In the genomic region with DNA sequence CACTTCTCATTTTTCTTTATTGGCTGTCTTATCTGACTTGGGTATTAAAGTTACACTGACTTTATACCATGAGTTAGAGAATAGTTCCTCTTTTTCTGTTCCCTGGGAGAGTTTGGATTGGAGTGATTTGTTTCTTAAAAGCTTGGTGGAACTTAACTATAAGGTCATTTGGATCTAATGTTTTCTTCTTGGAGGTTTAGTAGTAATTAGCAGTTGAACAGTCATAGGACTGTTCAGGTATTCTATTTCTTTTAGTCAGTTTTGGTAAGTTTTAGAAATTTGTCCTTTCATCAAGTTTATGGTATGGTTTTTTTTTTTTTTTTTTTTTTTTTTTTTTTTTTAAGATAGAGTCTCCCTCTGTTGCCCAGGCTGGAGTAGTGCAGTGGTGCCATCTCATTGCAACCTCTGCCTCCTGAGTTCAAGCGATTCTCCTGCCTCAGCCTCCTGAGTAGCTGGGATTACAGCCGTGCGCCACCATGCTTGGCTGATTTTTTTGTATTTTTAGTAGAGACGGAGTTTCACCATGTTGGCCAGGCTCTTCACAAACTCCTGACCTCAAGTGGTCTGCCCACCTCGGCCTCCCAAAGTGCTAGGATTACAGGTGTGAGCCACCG, we compare ENCODE assay signal across 11 cellular contexts. TPM values are rescaled to one million over a fixed set of nuclear protein-coding genes. Genes with fewer than 3 reads are reported as not detected.
DNase-seq lines count a peak whose midpoint lies in the region; ATAC-seq, FAIRE-seq and TF ChIP-seq lines count a peak whose summit lies in the region.
"Had no signal": no experiment of that assay in that cellular context is flagged by ENCODE, and none has a peak within 500 bp of the region (broad histone marks: within the 10 kb centered on the region; RNA-seq: fewer than 3 reads in every experiment).

No MANE protein-coding gene starts in this region.

- intact Hi-C loops in activated CD4-positive, alpha-beta T cell treated with anti-CD3 and anti-CD28 coated beads, Interleukin-2, amount 10 ng/mL, durations not matched to agents 24 days and 14 days (cut with micrococcal nuclease) = loop anchor here (10.0 kb wide), 2 partner anchors 145 to 365 kb away; no protein-coding TSS in a partner anchor
- intact Hi-C loops in GM12878 (cut with micrococcal nuclease; ENCODE audit: unreplicated experiment) = loop anchor here (5.0 kb wide), 2 partner anchors 77 to 102 kb away; no protein-coding TSS in a partner anchor

- H3K9me3 ChIP-seq in Loucy (ENCODE audit: insufficient read depth, low read depth, low read length) (no peaks in the 10 kb centered on the region), GM12878 (replicated peaks; ENCODE audit: control insufficient read depth, insufficient read depth, low read length) (no peaks in the 10 kb centered on the region)

- H3K4me3 Mint-ChIP-seq in activated CD4-positive, alpha-beta T cell treated with anti-CD3 and anti-CD28 coated beads, Interleukin-2, amount 10 ng/mL, durations not matched to agents 24 days and 14 days = no peak overlapping the region
- H3K4me3 Mint-ChIP-seq in naive thymus-derived CD8-positive, alpha-beta T cell = peak overlapping the region in 2 of 10 donors; percentile 41 to 73
- H3K4me3 Mint-ChIP-seq: activated naive CD8-positive, alpha-beta T cell had no signal

- peaks cover 74% of the 10 kb centered on the region for H4K20me1 ChIP-seq in Loucy (ENCODE audit: insufficient read depth, low read length, poor library complexity, severe bottlenecking)
- H4K20me1 ChIP-seq in GM12878 (ENCODE audit: control insufficient read depth, insufficient read depth) = no peaks in the 10 kb centered on the region

- H3K79me2 ChIP-seq in Loucy (ENCODE audit: insufficient read depth, low read length) (peaks cover 99% of the 10 kb centered on the region), GM12878 (ENCODE audit: control insufficient read depth, insufficient read depth, low read length) (peaks cover 65% of the 10 kb centered on the region)

- TF ChIP-seq RAD21 in GM12878 (IDR thresholded peaks at IDR 0.05; ENCODE audit: insufficient read depth, low read depth, low read length) = no peak

- RAD21 ChIA-PET in GM12878 (lab: Charles Lee; ENCODE audit: unreplicated experiment) = interaction anchor here (0.7 kb wide), 1 partner anchor 72 kb away, joined by 3 read pairs; no protein-coding TSS in a partner anchor

- in situ Hi-C loops in GM12878 (cut with MboI) = no loop called here

- no peaks in the 10 kb centered on the region for H3K9me2 ChIP-seq in Loucy (replicated peaks; ENCODE audit: low read depth, low read length)

- POLR2A ChIA-PET in GM12878 (lab: Charles Lee) = interaction anchor here (0.6 kb wide), 1 partner anchor 1060 kb away, joined by 3 read pairs; no protein-coding TSS in a partner anchor
- POLR2A ChIA-PET in naive thymus-derived CD8-positive, alpha-beta T cell (lab: Charles Lee) = interaction anchor here (0.7 kb wide), 1 partner anchor 20 kb away, joined by 12 read pairs; no protein-coding TSS in a partner anchor

- SMC1A ChIA-PET in GM12878 (lab: Charles Lee; ENCODE audit: uncharacterized antibody, unreplicated experiment) = interaction anchor here (0.6 to 1.3 kb wide), 2 partner anchors 69 to 714 kb away, joined by 3 read pairs; no protein-coding TSS in a partner anchor

- FAIRE-seq in GM12878 (lab: Jason Lieb, UNC) = no peak
- FAIRE-seq: TTC549 had no signal

- no peak overlapping the region for H2AFZ ChIP-seq in Loucy (ENCODE audit: low read length)
- no peak overlapping the region for H2AFZ ChIP-seq in GM12878 (ENCODE audit: control insufficient read depth, low read depth, low read length)

- H3K27ac ChIP-seq in GM12878 (ENCODE audit: control insufficient read depth, insufficient read depth) = no peak overlapping the region

- H3K36me3 Mint-ChIP-seq in activated CD4-positive, alpha-beta T cell treated with anti-CD3 and anti-CD28 coated beads, Interleukin-2, amount 10 ng/mL, durations not matched to agents 24 days and 14 days (ENCODE audit: low read depth) = peaks cover 7% of the 10 kb centered on the region
- peaks cover 5 to 10% (median 5%) of the 10 kb centered on the region in 3 donors for H3K36me3 Mint-ChIP-seq in naive thymus-derived CD8-positive, alpha-beta T cell

- H3K27me3 ChIP-seq in Loucy (ENCODE audit: insufficient read depth, low read length, poor library complexity, severe bottlenecking) (no peaks in the 10 kb centered on the region), GM12878 (replicated peaks in 1 of 2; ENCODE audit: control insufficient read depth in 2 of 2, insufficient read depth in 2 of 2, low read length in 1 of 2) (no peaks in the 10 kb centered on the region)

- ATAC-seq in GM12878 (peak; percentile 68), HG03108 (IDR thresholded peaks at IDR 0.05; ENCODE audit: unreplicated experiment) (no peak), HG03432 (IDR thresholded peaks at IDR 0.05; ENCODE audit: unreplicated experiment) (no peak), HG03097 (IDR thresholded peaks at IDR 0.05; ENCODE audit: low FRiP score, unreplicated experiment) (no peak)
- peak; percentile 30 to 66 for ATAC-seq in naive thymus-derived CD8-positive, alpha-beta T cell

- TF ChIP-seq CTCF in Loucy (conservative IDR thresholded peaks at IDR 0.05; ENCODE audit: low read length) = peak; percentile 44
- peak; percentile 7 to 33 (median 26); a peak in 4 of 6 replicates for TF ChIP-seq CTCF in GM12878 (IDR thresholded peaks at IDR 0.05 in 2 of 3, conservative IDR thresholded peaks at IDR 0.05 in 1 of 3; ENCODE audit: control insufficient read depth in 2 of 3, extremely low read depth in 1 of 3, insufficient read depth in 1 of 3, low read depth in 3 of 3, low read length in 3 of 3)

- no peaks in the 10 kb centered on the region for H3K9me3 Mint-ChIP-seq in activated CD4-positive, alpha-beta T cell treated with anti-CD3 and anti-CD28 coated beads, Interleukin-2, amount 10 ng/mL, durations not matched to agents 24 days and 14 days
- H3K9me3 Mint-ChIP-seq in naive thymus-derived CD8-positive, alpha-beta T cell = peaks cover 0 to 14% (median 2%) of the 10 kb centered on the region in 9 donors

- TF ChIP-seq EP300 in GM12878 (IDR thresholded peaks at IDR 0.05; ENCODE audit: borderline replicate concordance in 1 of 2, control insufficient read depth in 1 of 2, low read depth in 2 of 2, low read length in 2 of 2) = no peak

- H3K27me3 Mint-ChIP-seq in activated CD4-positive, alpha-beta T cell treated with anti-CD3 and anti-CD28 coated beads, Interleukin-2, amount 10 ng/mL, durations not matched to agents 24 days and 14 days = peaks cover 3% of the 10 kb centered on the region
- H3K27me3 Mint-ChIP-seq in naive thymus-derived CD8-positive, alpha-beta T cell = no peaks in the 10 kb centered on the region
- H3K27me3 Mint-ChIP-seq: activated naive CD8-positive, alpha-beta T cell had no signal

- CTCF ChIA-PET in GM12878 (lab: Yijun Ruan, JAX) = interaction anchor here (0.8 to 2.5 kb wide), 3 partner anchors 8 to 292 kb away, joined by 3 to 10 read pairs (median 3); no protein-coding TSS in a partner anchor

- no TSS peak for BruUV-seq in GM12878 (replicated peaks; lab: Mats Ljungman, UMichigan)

- no peak overlapping the region for H3K9ac ChIP-seq in Loucy (ENCODE audit: low read depth, low read length, poor library complexity, severe bottlenecking)
- no peak overlapping the region for H3K9ac ChIP-seq in GM12878 (ENCODE audit: control insufficient read depth, insufficient read depth, low read length)

- H3K36me3 ChIP-seq in Loucy (ENCODE audit: insufficient read depth, low read length) (no peaks in the 10 kb centered on the region), GM12878 (ENCODE audit: control insufficient read depth in 2 of 2, insufficient read depth in 2 of 2, low read length in 1 of 2) (no peaks in the 10 kb centered on the region)

- H3K4me2 ChIP-seq in Loucy (ENCODE audit: low read depth, low read length, poor library complexity, severe bottlenecking) (peak overlapping the region; percentile 53), GM12878 (ENCODE audit: control insufficient read depth, insufficient read depth) (no peak overlapping the region)

- peak overlapping the region; percentile 30 for H3K4me3 ChIP-seq in Loucy (ENCODE audit: low read length, poor library complexity, severe bottlenecking)
- H3K4me3 ChIP-seq in GM12878 = no peak overlapping the region

- H3K4me1 Mint-ChIP-seq in activated CD4-positive, alpha-beta T cell treated with anti-CD3 and anti-CD28 coated beads, Interleukin-2, amount 10 ng/mL, durations not matched to agents 24 days and 14 days = peaks cover 24% of the 10 kb centered on the region
- H3K4me1 Mint-ChIP-seq in naive thymus-derived CD8-positive, alpha-beta T cell = peaks cover 25 to 82% (median 66%) of the 10 kb centered on the region in 4 donors

- peaks cover 11% of the 10 kb centered on the region; the same call in 1 of the 2 replicates for H3F3A ChIP-seq in Loucy (ENCODE audit: low read depth)

- DNase-seq in activated CD4-positive, alpha-beta T cell treated with anti-CD3 and anti-CD28 coated beads, Interleukin-2, amount 10 ng/mL, durations not matched to agents 24 days and 14 days = peak; percentile 68
- no peak for DNase-seq in activated CD4-positive, alpha-beta T cell treated with anti-CD3 and anti-CD28 coated beads, Interleukin-2, amount 50 U/mL, for 48 hours
- no peak for DNase-seq in GM12878 (ENCODE audit: low read depth, low spot score)
- no peak for DNase-seq in naive thymus-derived CD8-positive, alpha-beta T cell
- DNase-seq: NCI-H510A treated with DMSO at 0.1 percent for 48 hours had no signal

- no peak overlapping the region for H3K27ac Mint-ChIP-seq in activated CD4-positive, alpha-beta T cell treated with anti-CD3 and anti-CD28 coated beads, Interleukin-2, amount 10 ng/mL, durations not matched to agents 24 days and 14 days
- H3K27ac Mint-ChIP-seq in naive thymus-derived CD8-positive, alpha-beta T cell = peak overlapping the region in 3 of 10 donors; percentile 5 to 52 (median 5)
- H3K27ac Mint-ChIP-seq: activated naive CD8-positive, alpha-beta T cell had no signal

- no peak for TF ChIP-seq POLR2A in GM12878 (IDR thresholded peaks at IDR 0.05; ENCODE audit: low read depth, low read length)

- 62% methylated on average over 6 of the region's 6 CpGs for WGBS in GM12878 (ENCODE audit: insufficient coverage, insufficient replicate concordance, low lambda C conversion rate, missing lambda C conversion rate)

- H3K4me1 ChIP-seq in Loucy (ENCODE audit: insufficient read depth, low read length, poor library complexity, severe bottlenecking) (peaks cover 53% of the 10 kb centered on the region), GM12878 (ENCODE audit: control insufficient read depth, insufficient read depth, low read length) (no peaks in the 10 kb centered on the region)

RNA-seq across cellular contexts. Expression of a gene that starts 6.3 kb away (rescaled TPM):
- total RNA-seq in activated CD4-positive, alpha-beta T cell treated with anti-CD3 and anti-CD28 coated beads, Interleukin-2, amount 10 ng/mL, durations not matched to agents 24 days and 14 days = 62.4 and 63.0 TPM in 2 replicates
- total RNA-seq in GM12878 (2013; cell fraction: nucleolus; rRNA removed) = 308 and 319 TPM in 2 replicates
- total RNA-seq in GM12878 (2014; rRNA removed) (88.6 and 99.9 TPM in 2 replicates), GM12878 (2014; rRNA removed; fragmentation: Illumina TruSeq; extraction: Trizol) (93.2 and 94.9 TPM in 2 replicates), GM12878 (2021) (86.7 and 86.9 TPM in 2 replicates)
- polyA plus RNA-seq in GM12878 (2011; ENCODE audit: low read depth) = 44.1 TPM
- polyA plus RNA-seq in GM12878 (2011; rRNA removed) (57.7 and 66.1 TPM in 2 replicates), GM12878 (2014; fragmentation: Illumina TruSeq; extraction: Trizol) (73.8 and 90.9 TPM in 2 replicates), GM12878 (2014; fragmentation: Nextera tagmentation; extraction: Ambion mirVana) (10 to 100 TPM; 23.1 to 28.6 TPM), GM12878 (2014; rRNA removed) (43.9 and 53.4 TPM in 2 replicates), GM12878 (2016; fragmentation: Nextera tagmentation; extraction: Ambion mirVana) (10 to 100 TPM; 71.5 to 77.0 TPM)
- 33.9 and 47.3 TPM in 2 replicates for polyA plus RNA-seq in GM12878 (2011; cell fraction: cytosol; rRNA removed)
- polyA plus RNA-seq in GM12878 (2011; cell fraction: nucleus; rRNA removed) = 92.0 and 109 TPM in 2 replicates
- polyA plus RNA-seq in GM12878 (2012) = 48.0 and 62.5 TPM in 2 replicates
- 72.3 and 82.2 TPM in 2 replicates for polyA minus RNA-seq in GM12878 (2011; rRNA and poly(A)+ RNA removed)
- 36.5 and 37.8 TPM in 2 replicates for polyA minus RNA-seq in GM12878 (2011; cell fraction: cytosol; rRNA and poly(A)+ RNA removed)
- polyA minus RNA-seq in GM12878 (2011; cell fraction: nucleus; rRNA and poly(A)+ RNA removed) = 66.0 and 83.7 TPM in 2 replicates
- 100 to 1,000 TPM; 159 to 169 TPM for total RNA-seq in naive thymus-derived CD8-positive, alpha-beta T cell
- polyA plus RNA-seq in naive thymus-derived CD8-positive, alpha-beta T cell = 100 to 1,000 TPM in 1 of 3 donors, 10 to 100 TPM in 2; 51.1 to 134 (median 69.8) TPM

RNA-seq across cellular contexts. Expression of a gene that starts 6.4 kb away (rescaled TPM):
- total RNA-seq in activated CD4-positive, alpha-beta T cell treated with anti-CD3 and anti-CD28 coated beads, Interleukin-2, amount 10 ng/mL, durations not matched to agents 24 days and 14 days = 19.0 and 19.4 TPM in 2 replicates
- 8.5 and 12.3 TPM in 2 replicates for total RNA-seq in GM12878 (2013; cell fraction: nucleolus; rRNA removed)
- 17.1 and 22.3 TPM in 2 replicates for total RNA-seq in GM12878 (2014; rRNA removed)
- 18.1 and 19.3 TPM in 2 replicates for total RNA-seq in GM12878 (2014; rRNA removed; fragmentation: Illumina TruSeq; extraction: Trizol)
- 16.4 and 17.0 TPM in 2 replicates for total RNA-seq in GM12878 (2021)
- polyA plus RNA-seq in GM12878 (2011; ENCODE audit: low read depth) = 16.5 TPM
- 31.0 and 47.8 TPM in 2 replicates for polyA plus RNA-seq in GM12878 (2011; rRNA removed)
- 9.4 and 17.3 TPM in 2 replicates for polyA plus RNA-seq in GM12878 (2011; cell fraction: cytosol; rRNA removed)
- polyA plus RNA-seq in GM12878 (2011; cell fraction: nucleus; rRNA removed) = 10.1 and 12.2 TPM in 2 replicates
- polyA plus RNA-seq in GM12878 (2012) = 22.4 and 30.9 TPM in 2 replicates
- polyA plus RNA-seq in GM12878 (2014; fragmentation: Illumina TruSeq; extraction: Trizol) = 27.9 and 35.4 TPM in 2 replicates
- 10 to 100 TPM; 59.4 to 65.0 TPM for polyA plus RNA-seq in GM12878 (2014; fragmentation: Nextera tagmentation; extraction: Ambion mirVana)
- polyA plus RNA-seq in GM12878 (2014; rRNA removed) = 15.8 and 18.2 TPM in 2 replicates
- 10 to 100 TPM; 47.4 to 54.2 TPM for polyA plus RNA-seq in GM12878 (2016; fragmentation: Nextera tagmentation; extraction: Ambion mirVana)
- polyA minus RNA-seq in GM12878 (2011; rRNA and poly(A)+ RNA removed) = 6.9 and 7.3 TPM in 2 replicates
- 2.7 and 3.4 TPM in 2 replicates for polyA minus RNA-seq in GM12878 (2011; cell fraction: cytosol; rRNA and poly(A)+ RNA removed)
- 8.3 and 17.7 TPM in 2 replicates for polyA minus RNA-seq in GM12878 (2011; cell fraction: nucleus; rRNA and poly(A)+ RNA removed)
- total RNA-seq in naive thymus-derived CD8-positive, alpha-beta T cell = 10 to 100 TPM; 19.9 to 22.1 TPM
- polyA plus RNA-seq in naive thymus-derived CD8-positive, alpha-beta T cell = 10 to 100 TPM; 32.8 to 45.2 (median 38.3) TPM

Comparison
In these comparisons a context has a peak if more than half of its experiments do, and no peak if none do; other contexts are left out.
1. ATAC-seq: peak in GM12878 (single experiment) and naive thymus-derived CD8-positive, alpha-beta T cell (2 of 2); none in HG03108 (single experiment), HG03432 (single experiment) and HG03097 (single experiment).